ENCODE assay signal across 22 cellular contexts in genomic region chr18:74795766-74796165, GRCh38.
"Had no signal": no experiment of that assay in that cellular context is flagged by ENCODE, and none has a peak within 500 bp of the region (broad histone marks: within the 10 kb centered on the region; RNA-seq: fewer than 3 reads in every experiment).

No MANE protein-coding gene starts in this region.

- H3K9me3 ChIP-seq: breast epithelium, gastroesophageal sphincter, lower lobe of right lung, transverse colon, uterus had no signal

- H3K27me3 ChIP-seq: breast epithelium, gastroesophageal sphincter, transverse colon, uterus had no signal

- ATAC-seq: activated CD8-positive, alpha-beta T cell treated with anti-CD3 and anti-CD28 coated beads for 36 hours; activated T-cell treated with anti-CD3 and anti-CD28 coated beads, Interleukin-2, amount 50 U/mL, for 4 hours; activated T-helper 17 cell treated with anti-CD3 and anti-CD28 coated beads, Interleukin-2, amount 50 U/mL, for 72 hours; gastroesophageal sphincter; left lobe of liver; lower lobe of right lung; natural killer cell treated with Interleukin-12 subunit alpha and Interleukin-12 subunit beta and Interleukin-15 and Interleukin-18, amount 100 ng/mL, for 72 hours; right cardiac atrium had no signal

- DNase-seq: activated B cell treated with CpG ODN at 0.5 μM for 24 hours; activated CD4-positive, alpha-beta T cell treated with anti-CD3 and anti-CD28 coated beads, Interleukin-2, amount 50 U/mL, for 1 hour; activated CD8-positive, alpha-beta T cell treated with anti-CD3 and anti-CD28 coated beads for 36 hours; activated gamma-delta T cell treated with Interleukin-2 at 50 U/mL for 16 hours; activated naive CD4-positive, alpha-beta T cell treated with anti-CD3 and anti-CD28 coated beads, Interleukin-2, amount 50 U/mL, for 16 hours; activated T-cell treated with anti-CD3 and anti-CD28 coated beads, Interleukin-2, amount 50 U/mL, for 4 hours; central memory CD4-positive, alpha-beta T cell; immature natural killer cell; kidney; lower lobe of right lung; mesenchymal stem cell; posterior cingulate gyrus; right cardiac atrium; stimulated activated CD4-positive, alpha-beta T cell treated with anti-CD3 and anti-CD28 coated beads, Interleukin-15, amount 100 ng/mL, for 24 hours; stimulated activated naive CD4-positive, alpha-beta T cell treated with Interleukin-2 at 50 U/mL for 16 hours; transverse colon; uterus had no signal

- H3K36me3 ChIP-seq: breast epithelium, gastroesophageal sphincter, lower lobe of right lung, transverse colon, uterus had no signal

- H3K27ac ChIP-seq: breast epithelium, gastroesophageal sphincter, lower lobe of right lung, transverse colon, uterus had no signal

- H3K4me1 ChIP-seq: breast epithelium, uterus had no signal

- H3K4me3 ChIP-seq: breast epithelium, gastroesophageal sphincter, lower lobe of right lung, transverse colon, uterus had no signal
